ENCODE assay signal across 18 cellular contexts in genomic region chr14:26820101-26820500, GRCh38.
DNase-seq lines count a peak whose midpoint lies in the region; ATAC-seq and TF ChIP-seq lines count a peak whose summit lies in the region.
"Had no signal": no experiment of that assay in that cellular context is flagged by ENCODE, and none has a peak within 500 bp of the region (broad histone marks: within the 10 kb centered on the region; RNA-seq: fewer than 3 reads in every experiment).

No MANE protein-coding gene starts in this region.

- H3K27me3 ChIP-seq in heart right ventricle = no peaks in the 10 kb centered on the region
- H3K27me3 ChIP-seq: upper lobe of right lung had no signal

- no peaks in the 10 kb centered on the region for H3K4me1 ChIP-seq in heart right ventricle
- H3K4me1 ChIP-seq: upper lobe of right lung had no signal

- H3K36me3 ChIP-seq in heart right ventricle = no peaks in the 10 kb centered on the region
- H3K36me3 ChIP-seq: upper lobe of right lung had no signal

- 83 to 85% methylated on average over 1 of the region's 1 CpG for WGBS in heart right ventricle, 2 donors

- no peak overlapping the region for H3K27ac ChIP-seq in heart right ventricle
- H3K27ac ChIP-seq: skin epidermis, upper lobe of right lung had no signal

- intact Hi-C loops in heart right ventricle (cut with DNase I) = no loop called here

- DNase-seq in DMS153 treated with DMSO at 0.1 percent for 48 hours (lab: John Stamatoyannopoulos, UW; ENCODE audit: unreplicated experiment) (peak; percentile 80), NCI-H1436 (lab: John Stamatoyannopoulos, UW) (peak; percentile 84), NCI-H82 (lab: John Stamatoyannopoulos, UW) (peak; percentile 61), fibroblast of gingiva (ENCODE audit: low read depth) (peak; percentile 73), NCI-H226 (no peak), GOT3 (lab: John Stamatoyannopoulos, UW) (no peak), EL (no peak), heart right ventricle (no peak)
- DNase-seq: activated CD4-positive, alpha-beta T cell treated with anti-CD3 and anti-CD28 coated beads, Interleukin-2, amount 10 ng/mL, durations not matched to agents 7 days and 5 days; activated T-cell treated with anti-CD3 and anti-CD28 coated beads, Interleukin-2, amount 50 U/mL, for 24 hours; Calu3; cerebellar nuclear complex; IMR-90; MV-4-11; T-helper 9 cell; upper lobe of right lung had no signal

- TF ChIP-seq CTCF in heart right ventricle (IDR thresholded peaks at IDR 0.05) = no peak

- ATAC-seq in heart right ventricle = no peak
- ATAC-seq: stimulated activated memory B cell treated with anti-CD40 and anti-IgM and Interleukin-4, amounts not matched to agents 10 μg/mL and 1 μg/mL and 100 μg/mL, for 72 hours; upper lobe of right lung had no signal

- H3K4me3 ChIP-seq in heart right ventricle = no peak overlapping the region
- H3K4me3 ChIP-seq: skin epidermis, upper lobe of right lung had no signal

- H3K9me3 ChIP-seq in heart right ventricle = no peaks in the 10 kb centered on the region
- H3K9me3 ChIP-seq: upper lobe of right lung had no signal

Comparison
In these comparisons a context has a peak if more than half of its experiments do, and no peak if none do; other contexts are left out.
1. DNase-seq: peak in DMS153 treated with DMSO at 0.1 percent for 48 hours (single experiment), NCI-H1436 (single experiment), NCI-H82 (single experiment) and fibroblast of gingiva (single experiment); none in NCI-H226 (single experiment), GOT3 (single experiment), EL (single experiment) and heart right ventricle (0 of 2).